8 cellular contexts compared by ENCODE assay signal in genomic region chr15:82261566-82262421, GRCh38. TPM values are rescaled to one million over a fixed set of nuclear protein-coding genes. Genes with fewer than 3 reads are reported as not detected.
DNase-seq lines count a peak whose midpoint lies in the region; ATAC-seq and TF ChIP-seq lines count a peak whose summit lies in the region.
"Not testable (repeated sequence)": the region's sequence is repeated elsewhere in the genome, so short reads cannot be mapped to it uniquely, and the experiment has no call there.

No MANE protein-coding gene starts in this region.

- not testable (repeated sequence) for H3K36me3 ChIP-seq in H7 (replicated peaks; ENCODE audit: control insufficient read depth, insufficient read depth, low read length); SJCRH30; testis (ENCODE audit: low read depth, missing control alignments)
- H3K36me3 ChIP-seq in HUES6 (ENCODE audit: control insufficient read depth, insufficient read depth, low read length) (peaks cover 21% of the 10 kb centered on the region), adipocyte (ENCODE audit: control insufficient read depth, insufficient read depth, low read length, severe bottlenecking) (peaks cover 19% of the 10 kb centered on the region)

- peak; percentile 18 for ATAC-seq in Right ventricle myocardium inferior

- H3K4me3 ChIP-seq in H7 (ENCODE audit: insufficient read depth, low read depth, low read length) (peak overlapping the region; percentile 91), HUES6 (ENCODE audit: low read depth, low read length) (peak overlapping the region; percentile 77), SJCRH30 (peak overlapping the region; percentile 99), adipocyte (ENCODE audit: low read length) (peak overlapping the region; percentile 93), testis (peak overlapping the region; percentile 83 to 84)

- H3K9me3 ChIP-seq in HUES6 (ENCODE audit: control insufficient read depth, insufficient read depth, low read depth, low read length); SJCRH30 (replicated peaks); adipocyte (ENCODE audit: control insufficient read depth, low read length); testis: not testable (repeated sequence)

- not testable (repeated sequence) for TF ChIP-seq POLR2A in testis (IDR thresholded peaks at IDR 0.05)

- peak overlapping the region; percentile 93 for H3K4me3 Mint-ChIP-seq in neural crest cell

- H3K9me3 Mint-ChIP-seq in neural crest cell = not testable (repeated sequence)

- H3K27me3 ChIP-seq in H7 (ENCODE audit: control insufficient read depth, insufficient read depth, low read length); HUES6 (ENCODE audit: control insufficient read depth, insufficient read depth, low read length); SJCRH30; adipocyte (replicated peaks; ENCODE audit: control insufficient read depth, insufficient read depth, low read length); testis: not testable (repeated sequence)

- H3K27me3 Mint-ChIP-seq in neural crest cell (ENCODE audit: low read depth) = not testable (repeated sequence)

- peak overlapping the region; percentile 95 for H3K27ac Mint-ChIP-seq in neural crest cell (ENCODE audit: unreplicated experiment)

- H3K4me1 ChIP-seq in HUES6 (ENCODE audit: control insufficient read depth, insufficient read depth, low read length) (peaks cover 13% of the 10 kb centered on the region), adipocyte (ENCODE audit: control insufficient read depth, insufficient read depth, low read length) (peaks cover 23% of the 10 kb centered on the region)
- H3K4me1 ChIP-seq in SJCRH30, testis: not testable (repeated sequence)

- 1 to 4% methylated on average over 19 of the region's 19 CpGs for WGBS in testis, 2 donors

- not testable (repeated sequence) for H3K27ac ChIP-seq in HUES6 (ENCODE audit: low read depth, low read length)
- H3K27ac ChIP-seq in SJCRH30 = peak overlapping the region; percentile 49; the same call in 1 of the 2 replicates
- H3K27ac ChIP-seq in testis = peak overlapping the region; percentile 36 to 47

- H3K36me3 Mint-ChIP-seq in neural crest cell (ENCODE audit: low read depth) = not testable (repeated sequence)

- H3K9ac ChIP-seq in HUES6 (ENCODE audit: low read length) (peak overlapping the region; percentile 79), adipocyte (ENCODE audit: low read length) (peak overlapping the region; percentile 87)

- intact Hi-C loops in Right ventricle myocardium inferior (cut with DNase I); testis (cut with DNase I; ENCODE audit: low total_unique reads): not testable (repeated sequence)

- not testable (repeated sequence) for TF ChIP-seq CTCF in neural crest cell (conservative IDR thresholded peaks at IDR 0.05); testis (IDR thresholded peaks at IDR 0.05)

- DNase-seq in GM04504 (ENCODE audit: low read depth) (peak; percentile 35), SJCRH30 (peak; percentile 19 to 31), adipocyte (ENCODE audit: low read depth) (peak; percentile 66), testis (peak; percentile 53)
- DNase-seq in H7; Right ventricle myocardium inferior (ENCODE audit: missing footprints); neural crest cell (ENCODE audit: low read depth, low spot score): not testable (repeated sequence)

- peaks cover 28% of the 10 kb centered on the region for H3K4me1 Mint-ChIP-seq in neural crest cell

RNA-seq across cellular contexts. Expression of gene EFL1, which starts 0.7 kb away (rescaled TPM):
- 21.4 and 24.2 TPM in 2 replicates for total RNA-seq in H7 (2014; rRNA removed; shearing (Covaris generic))
- 25.6 and 26.2 TPM in 2 replicates for total RNA-seq in SJCRH30 (2014; rRNA removed; shearing (Covaris generic))
- total RNA-seq in Right ventricle myocardium inferior (16.9 TPM), neural crest cell (28.0 and 28.5 TPM in 2 replicates), testis (10 to 100 TPM; 30.6 to 34.3 TPM)
- 35.0 TPM for polyA plus RNA-seq in testis (ENCODE audit: insufficient read depth, low read depth, low replicate concordance)

RNA-seq across cellular contexts. Expression of gene SAXO2, which starts 0.8 kb away (rescaled TPM):
- total RNA-seq in H7 (2014; rRNA removed; shearing (Covaris generic)) = 1.1 and 8.6 TPM in 2 replicates
- total RNA-seq in SJCRH30 (2014; rRNA removed; shearing (Covaris generic)) = 0.10 and 0.46 TPM in 2 replicates
- total RNA-seq in Right ventricle myocardium inferior (2.2 TPM), neural crest cell (3.9 TPM in 2 replicates), testis (10 to 100 TPM; 22.1 to 28.0 TPM)
- polyA plus RNA-seq in testis (ENCODE audit: insufficient read depth, low read depth, low replicate concordance) = 35.2 TPM
